31 cellular contexts compared by ENCODE assay signal in the genomic region with DNA sequence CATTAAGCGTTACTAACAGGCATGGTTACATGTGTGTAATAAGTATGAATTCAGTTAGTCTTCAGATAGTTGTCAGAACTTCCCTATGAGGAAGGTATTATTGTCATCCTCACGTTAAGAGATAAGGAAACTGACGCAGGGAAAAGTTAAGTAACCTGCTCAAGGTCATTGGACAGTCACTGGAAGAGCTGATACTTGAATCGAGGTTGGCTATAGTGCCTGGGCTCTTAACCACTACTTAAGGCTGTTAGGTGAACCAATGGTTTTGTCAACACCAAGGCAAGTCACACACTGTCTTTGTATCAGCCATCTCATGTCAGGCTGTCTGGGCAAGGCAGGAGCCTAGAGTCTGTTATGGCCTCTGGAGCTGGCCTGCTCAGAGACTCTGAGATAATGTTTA. TPM values are rescaled to one million over a fixed set of nuclear protein-coding genes. Genes with fewer than 3 reads are reported as not detected.
"Had no signal": no experiment of that assay in that cellular context is flagged by ENCODE, and none has a peak within 500 bp of the region (broad histone marks: within the 10 kb centered on the region; RNA-seq: fewer than 3 reads in every experiment).

No MANE protein-coding gene starts in this region.

- H3K9ac ChIP-seq: neural progenitor cell had no signal

- FAIRE-seq: endometrium, kidney, TTC549 had no signal

- H3K9me3 ChIP-seq: adrenal gland, colonic mucosa, gastrocnemius medialis, lower lobe of right lung, right atrium auricular region, spleen, suprapubic skin, tibial nerve, uterus had no signal

- H3K4me3 ChIP-seq: adrenal gland, cardiac muscle cell, colonic mucosa, gastrocnemius medialis, lower lobe of right lung, neural progenitor cell, right atrium auricular region, spleen, suprapubic skin, tibial nerve, uterus had no signal

- DNase-seq: activated CD4-positive, alpha-beta T cell treated with anti-CD3 and anti-CD28 coated beads for 48 hours; activated CD4-positive, alpha-beta T cell treated with anti-CD3 and anti-CD28 coated beads, Interleukin-2, amount 50 U/mL, for 48 hours; activated CD8-positive, alpha-beta memory T cell treated with anti-CD3 and anti-CD28 coated beads, Interleukin-2, amount 50 U/mL, for 4 hours; activated effector memory CD4-positive, alpha-beta T cell treated with anti-CD3 and anti-CD28 coated beads, Interleukin-2, amount 50 U/mL, for 16 hours; activated naive CD4-positive, alpha-beta T cell treated with anti-CD3 and anti-CD28 coated beads for 36 hours; activated naive CD8-positive, alpha-beta T cell treated with anti-CD3 and anti-CD28 coated beads for 36 hours; activated T-cell treated with anti-CD3 and anti-CD28 coated beads, Interleukin-2, amount 50 U/mL, for 1 hour; adrenal gland; aorta; cerebellar nuclear complex; colonic mucosa; effector CD8-positive, alpha-beta T cell; erythroblast; gastrocnemius medialis; hippocampal formation; kidney; lower lobe of right lung; mesenchymal stem cell; natural killer cell; spleen; stimulated activated naive CD4-positive, alpha-beta T cell; uterus had no signal

- H3K27ac ChIP-seq: adrenal gland, cardiac muscle cell, colonic mucosa, gastrocnemius medialis, neural progenitor cell, right atrium auricular region, spleen, suprapubic skin, tibial nerve, uterus, VCaP had no signal

- H3K27me3 ChIP-seq: adrenal gland, colonic mucosa, gastrocnemius medialis, neural progenitor cell, right atrium auricular region, spleen, suprapubic skin, tibial nerve, uterus had no signal

- H3K4me1 ChIP-seq: adrenal gland, colonic mucosa, gastrocnemius medialis, neural progenitor cell, right atrium auricular region, uterus had no signal

- ATAC-seq: activated CD4-positive, CD25-positive, alpha-beta regulatory T cell treated with anti-CD3 and anti-CD28 coated beads, Interleukin-2, amount 50 U/mL, for 24 hours; gastrocnemius medialis; natural killer cell had no signal

- H2AFZ ChIP-seq: neural progenitor cell had no signal

- H3K4me2 ChIP-seq: neural progenitor cell had no signal

- H3K36me3 ChIP-seq: adrenal gland, cardiac muscle cell, gastrocnemius medialis, neural progenitor cell, right atrium auricular region, uterus had no signal

RNA-seq across cellular contexts. Expression of a gene that starts 16.2 kb away (rescaled TPM):
- total RNA-seq: cardiac muscle cell had no signal
